1 cellular context compared by ENCODE assay signal in the genomic region with DNA sequence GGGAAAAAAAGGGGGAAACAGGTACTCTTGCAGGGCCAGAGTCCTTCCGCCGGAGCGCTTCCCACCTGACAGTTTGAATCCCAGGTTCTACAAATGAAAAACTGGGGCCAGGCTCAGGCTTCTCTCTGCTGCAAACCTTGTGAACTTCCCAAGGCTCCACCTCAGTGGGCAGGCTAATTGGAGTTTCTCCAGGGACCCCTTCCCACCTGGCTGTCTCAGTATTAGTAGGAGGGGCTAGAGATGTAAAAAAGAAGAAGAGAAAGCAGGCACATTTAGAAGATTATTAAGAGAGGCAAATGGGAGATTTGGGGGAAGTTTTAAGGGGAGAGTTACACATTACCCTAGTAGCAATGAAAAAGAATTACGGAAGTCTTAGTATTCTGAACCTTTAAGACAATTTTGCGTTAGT.
TF ChIP-seq lines count a peak whose summit lies in the region.

No MANE protein-coding gene starts in this region.

TF ChIP-seq in GM12878, 131 proteins besides CTCF, POLR2A, EP300 and RAD21 (continued from another document):
- TF ChIP-seq KLF5 (IDR thresholded peaks at IDR 0.05; ENCODE audit: partially characterized antibody) (no peak), BCL11A (IDR thresholded peaks at IDR 0.05; ENCODE audit: low read depth, low read length) (peak; percentile 35; the same call in 1 of the 2 replicates), ETV6 (conservative IDR thresholded peaks at IDR 0.05 in 1 of 2, IDR thresholded peaks at IDR 0.05 in 1 of 2; ENCODE audit: borderline replicate concordance in 1 of 2, low read depth in 1 of 2) (no peak)
- TF ChIP-seq, protein P1, sequence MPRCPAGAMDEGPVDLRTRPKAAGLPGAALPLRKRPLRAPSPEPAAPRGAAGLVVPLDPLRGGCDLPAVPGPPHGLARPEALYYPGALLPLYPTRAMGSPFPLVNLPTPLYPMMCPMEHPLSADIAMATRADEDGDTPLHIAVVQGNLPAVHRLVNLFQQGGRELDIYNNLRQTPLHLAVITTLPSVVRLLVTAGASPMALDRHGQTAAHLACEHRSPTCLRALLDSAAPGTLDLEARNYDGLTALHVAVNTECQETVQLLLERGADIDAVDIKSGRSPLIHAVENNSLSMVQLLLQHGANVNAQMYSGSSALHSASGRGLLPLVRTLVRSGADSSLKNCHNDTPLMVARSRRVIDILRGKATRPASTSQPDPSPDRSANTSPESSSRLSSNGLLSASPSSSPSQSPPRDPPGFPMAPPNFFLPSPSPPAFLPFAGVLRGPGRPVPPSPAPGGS (IDR thresholded peaks at IDR 0.05; ENCODE audit: borderline replicate concordance, insufficient read depth, low read depth, low read length, poor library complexity, severe bottlenecking), result no peak
